In the genomic region with DNA sequence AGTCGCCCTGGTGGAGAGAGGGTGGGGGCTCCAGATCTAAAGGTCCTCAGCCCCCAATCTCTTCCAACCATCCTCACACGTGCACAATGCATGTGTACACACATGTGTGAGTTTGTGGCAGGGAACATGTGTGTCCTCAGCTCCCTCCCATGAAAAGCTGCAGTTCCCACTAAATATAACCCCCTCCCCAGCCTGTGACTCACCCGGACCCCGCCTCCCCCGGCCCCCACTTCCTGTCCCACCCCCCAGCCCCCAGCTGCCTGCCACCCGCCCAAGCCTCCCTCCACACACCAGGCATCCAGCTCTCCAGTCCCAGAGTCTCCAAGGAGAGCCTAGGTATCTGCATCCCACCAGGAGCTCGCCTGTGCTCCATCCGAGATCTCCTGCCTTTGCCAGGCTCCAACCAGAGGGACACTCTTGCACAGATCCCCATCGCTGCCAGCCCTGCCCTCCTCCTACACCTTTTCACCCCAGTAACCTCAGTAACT, we compare ENCODE assay signal across 8 cellular contexts. TPM values are rescaled to one million over a fixed set of nuclear protein-coding genes. Genes with fewer than 3 reads are reported as not detected.
DNase-seq lines count a peak whose midpoint lies in the region; ATAC-seq and TF ChIP-seq lines count a peak whose summit lies in the region.

No MANE protein-coding gene starts in this region.

- intact Hi-C loops in OCI-LY7 (cut with micrococcal nuclease; ENCODE audit: unreplicated experiment) = loop anchor here (2.0 kb wide), 1 partner anchor 23 kb away; the partner anchor contains the start of gene PHF23

- H3K4me3 Mint-ChIP-seq in endothelial cell (ENCODE audit: unreplicated experiment) = peak overlapping the region; percentile 92

- H3K4me2 ChIP-seq in DOHH2 (ENCODE audit: low read length) (peak overlapping the region; percentile 82), OCI-LY7 (ENCODE audit: low read length) (peak overlapping the region; percentile 78), parathyroid adenoma (ENCODE audit: low read length) (peak overlapping the region; percentile 89)

- peak; percentile 25 for DNase-seq in OCI-LY7 (ENCODE audit: low spot score)
- DNase-seq in endothelial cell (ENCODE audit: low spot score) = no peak
- DNase-seq in GM10266 (ENCODE audit: extremely low spot score) = no peak
- DNase-seq in occipital lobe (lab: John Stamatoyannopoulos, UW) = no peak
- no peak for DNase-seq in midbrain (lab: John Stamatoyannopoulos, UW)

- H3K27ac Mint-ChIP-seq in endothelial cell (ENCODE audit: unreplicated experiment) = peak overlapping the region; percentile 100

- H3K79me2 ChIP-seq in DOHH2 (ENCODE audit: control insufficient read depth, low read length) = peaks cover 44% of the 10 kb centered on the region
- peaks cover 30% of the 10 kb centered on the region for H3K79me2 ChIP-seq in OCI-LY7 (ENCODE audit: insufficient read depth, low read depth, low read length)
- H3K79me2 ChIP-seq in parathyroid adenoma = peaks cover 11% of the 10 kb centered on the region

- H3K9me3 ChIP-seq in DOHH2 (ENCODE audit: control insufficient read depth, insufficient read depth, low read length) (no peaks in the 10 kb centered on the region), OCI-LY7 (ENCODE audit: low read length) (no peaks in the 10 kb centered on the region), parathyroid adenoma (ENCODE audit: control insufficient read depth, low read length) (no peaks in the 10 kb centered on the region)

- H3K4me1 ChIP-seq in DOHH2 (ENCODE audit: control insufficient read depth, low read length) (peaks cover 61% of the 10 kb centered on the region), OCI-LY7 (ENCODE audit: insufficient read depth, low read length, poor library complexity, severe bottlenecking) (peaks cover 58% of the 10 kb centered on the region), parathyroid adenoma (peaks cover 33% of the 10 kb centered on the region)

- no peak overlapping the region for H2AFZ ChIP-seq in OCI-LY7 (ENCODE audit: low read length)
- H2AFZ ChIP-seq in parathyroid adenoma = no peak overlapping the region

- peaks cover 2% of the 10 kb centered on the region; the same call in 1 of the 2 replicates for H3K36me3 ChIP-seq in DOHH2 (ENCODE audit: control insufficient read depth, low read length)
- H3K36me3 ChIP-seq in OCI-LY7 (ENCODE audit: insufficient read depth, low read length) = peaks cover 2% of the 10 kb centered on the region; the same call in 1 of the 2 replicates
- H3K36me3 ChIP-seq in parathyroid adenoma (ENCODE audit: control insufficient read depth, insufficient read depth, low read length) = no peaks in the 10 kb centered on the region

- H3K4me3 ChIP-seq in DOHH2 (ENCODE audit: low read length) = peak overlapping the region; percentile 77
- H3K4me3 ChIP-seq in OCI-LY7 (ENCODE audit: low read depth, low read length, poor library complexity, severe bottlenecking) = peak overlapping the region; percentile 75
- peak overlapping the region; percentile 54 for H3K4me3 ChIP-seq in parathyroid adenoma (ENCODE audit: low read depth, low read length)

- H4K20me1 ChIP-seq in DOHH2 (ENCODE audit: control insufficient read depth, insufficient read depth, low read depth, low read length) (no peaks in the 10 kb centered on the region), OCI-LY7 (ENCODE audit: insufficient read depth, low read length) (no peaks in the 10 kb centered on the region)

- H3K27ac ChIP-seq in DOHH2 (ENCODE audit: low read depth, low read length) = peak overlapping the region; percentile 44
- peak overlapping the region; percentile 65 for H3K27ac ChIP-seq in OCI-LY7 (ENCODE audit: low read depth, low read length, poor library complexity, severe bottlenecking)
- H3K27ac ChIP-seq in parathyroid adenoma = peak overlapping the region; percentile 74

- TF ChIP-seq CTCF in DOHH2 (IDR thresholded peaks at IDR 0.05; ENCODE audit: low read depth, low read length, poor library complexity, severe bottlenecking) (no peak), OCI-LY7 (conservative IDR thresholded peaks at IDR 0.05; ENCODE audit: low read length) (no peak), endothelial cell (IDR thresholded peaks at IDR 0.05; ENCODE audit: unreplicated experiment) (no peak), parathyroid adenoma (IDR thresholded peaks at IDR 0.05) (no peak), GM10266 (IDR thresholded peaks at IDR 0.05; ENCODE audit: control insufficient read depth, insufficient read depth, low read depth, missing control alignments) (no peak)

- POLR2A ChIA-PET in OCI-LY7 (lab: Charles Lee) = no interaction called here

- BruUV-seq in OCI-LY7 (replicated peaks; lab: Mats Ljungman, UMichigan) = no TSS peak

- peaks cover 61% of the 10 kb centered on the region for H3K4me1 Mint-ChIP-seq in endothelial cell (ENCODE audit: unreplicated experiment)

- peaks cover 39% of the 10 kb centered on the region for H3K27me3 Mint-ChIP-seq in endothelial cell (ENCODE audit: unreplicated experiment)

- H3K9me3 Mint-ChIP-seq in endothelial cell (ENCODE audit: unreplicated experiment) = no peaks in the 10 kb centered on the region

- H3K36me3 Mint-ChIP-seq in endothelial cell (ENCODE audit: low read depth, unreplicated experiment) = peaks cover 8% of the 10 kb centered on the region

- H3K9ac ChIP-seq in parathyroid adenoma = no peak overlapping the region

- ATAC-seq in GM18867 (IDR thresholded peaks at IDR 0.05; ENCODE audit: unreplicated experiment) = no peak

- CTCF ChIA-PET in OCI-LY7 (lab: Charles Lee; ENCODE audit: unreplicated experiment) = no interaction called here

- H3K27me3 ChIP-seq in DOHH2 (ENCODE audit: control insufficient read depth, low read length) = no peaks in the 10 kb centered on the region
- H3K27me3 ChIP-seq in parathyroid adenoma (ENCODE audit: control insufficient read depth, insufficient read depth, low read length) = no peaks in the 10 kb centered on the region

- H3F3A ChIP-seq in DOHH2 (ENCODE audit: control insufficient read depth, insufficient read depth) = peaks cover 10% of the 10 kb centered on the region

- no peaks in the 10 kb centered on the region for H3K9me2 ChIP-seq in DOHH2 (replicated peaks; ENCODE audit: control insufficient read depth, low read length)
- no peaks in the 10 kb centered on the region for H3K9me2 ChIP-seq in OCI-LY7 (ENCODE audit: insufficient read depth, low read length)

RNA-seq across cellular contexts. Expression of gene DLG4, which starts 3.9 kb away (rescaled TPM):
- 9.0 and 15.4 TPM in 2 replicates for total RNA-seq in OCI-LY7 (2014; rRNA removed; shearing (Covaris generic))
- 27.3 and 30.2 TPM in 2 replicates for total RNA-seq in OCI-LY7 (2022)
- 44.3 TPM for total RNA-seq in endothelial cell (ENCODE audit: unreplicated experiment)
- total RNA-seq in occipital lobe = 131 TPM

RNA-seq across cellular contexts. Expression of gene ACADVL, which starts 4.0 kb away (rescaled TPM):
- 226 and 297 TPM in 2 replicates for total RNA-seq in OCI-LY7 (2014; rRNA removed; shearing (Covaris generic))
- total RNA-seq in OCI-LY7 (2022) (204 and 238 TPM in 2 replicates), endothelial cell (ENCODE audit: unreplicated experiment) (281 TPM), occipital lobe (77.2 TPM)

RNA-seq across cellular contexts. Expression of gene DVL2, which starts 18.6 kb away (rescaled TPM):
- 84.3 and 98.8 TPM in 2 replicates for total RNA-seq in OCI-LY7 (2014; rRNA removed; shearing (Covaris generic))
- total RNA-seq in OCI-LY7 (2022) (99.9 and 100 TPM in 2 replicates), endothelial cell (ENCODE audit: unreplicated experiment) (58.2 TPM), occipital lobe (49.1 TPM)

RNA-seq across cellular contexts. Expression of gene PHF23, which starts 23.6 kb away (rescaled TPM):
- 47.7 and 50.8 TPM in 2 replicates for total RNA-seq in OCI-LY7 (2014; rRNA removed; shearing (Covaris generic))
- total RNA-seq in OCI-LY7 (2022) (36.5 and 43.3 TPM in 2 replicates), endothelial cell (ENCODE audit: unreplicated experiment) (80.9 TPM), occipital lobe (33.7 TPM)

RNA-seq across cellular contexts. Expression of gene GABARAP, which starts 26.6 kb away (rescaled TPM):
- total RNA-seq in OCI-LY7 (2014; rRNA removed; shearing (Covaris generic)) = 106 and 128 TPM in 2 replicates
- total RNA-seq in OCI-LY7 (2022) (199 and 207 TPM in 2 replicates), endothelial cell (ENCODE audit: unreplicated experiment) (418 TPM), occipital lobe (93.3 TPM)
